In genomic region chr4:44670466-44671199, GRCh38 we compare ENCODE assay signal across 22 cellular contexts. TPM values are rescaled to one million over a fixed set of nuclear protein-coding genes. Genes with fewer than 3 reads are reported as not detected.
A peak's percentile ranks its signal among the peaks of the same experiment; 100 is the strongest.
DNase-seq lines count a peak whose midpoint lies in the region; ATAC-seq and TF ChIP-seq lines count a peak whose summit lies in the region.
"Had no signal": no experiment of that assay in that cellular context is flagged by ENCODE, and none has a peak within 500 bp of the region (broad histone marks: within the 10 kb centered on the region; RNA-seq: fewer than 3 reads in every experiment).

No MANE protein-coding gene starts in this region.

- TF ChIP-seq POLR2A in heart left ventricle (IDR thresholded peaks at IDR 0.05) = no peak
- TF ChIP-seq POLR2A in thyroid gland (IDR thresholded peaks at IDR 0.05) = no peak

- no peak overlapping the region for H3K4me3 ChIP-seq in heart left ventricle
- H3K4me3 ChIP-seq in right atrium auricular region = no peak overlapping the region
- H3K4me3 ChIP-seq in fibroblast of pulmonary artery (replicated peaks; ENCODE audit: low read depth, low read length) = no peak overlapping the region
- no peak overlapping the region for H3K4me3 ChIP-seq in H7 (ENCODE audit: insufficient read depth, low read depth, low read length)
- H3K4me3 ChIP-seq in thyroid gland (replicated peaks in 1 of 3) = no peak overlapping the region
- H3K4me3 ChIP-seq: A549, SJSA1 had no signal

- intact Hi-C loops in heart left ventricle (cut with DNase I) = loop anchor here in 2 of 10 donors (10.0 kb wide), 1 partner anchor 54 kb away; the partner anchor contains the start of gene GNPDA2 (in 2 of the 2)
- intact Hi-C loops in thyroid gland (cut with DNase I) = no loop called here

- TF ChIP-seq CTCF in heart left ventricle (IDR thresholded peaks at IDR 0.05) (no peak), right atrium auricular region (IDR thresholded peaks at IDR 0.05) (no peak), fibroblast of pulmonary artery (IDR thresholded peaks at IDR 0.05; ENCODE audit: low read length, missing control alignments) (no peak), thyroid gland (IDR thresholded peaks at IDR 0.05) (no peak)

- no peak overlapping the region for H3K27ac ChIP-seq in heart left ventricle
- H3K27ac ChIP-seq in right atrium auricular region = peak overlapping the region in 1 of 2 donors; percentile 56
- H3K27ac ChIP-seq in thyroid gland = no peak overlapping the region
- H3K27ac ChIP-seq: A549, SJSA1 had no signal

- DNase-seq in heart left ventricle (peak in 1 of 5 donors; percentile 36), right atrium auricular region (ENCODE audit: low spot score) (no peak), NCI-H69 (lab: John Stamatoyannopoulos, UW) (peak; percentile 80), fibroblast of pulmonary artery (ENCODE audit: low read depth) (peak; percentile 11), H7 (no peak), thyroid gland (no peak)
- no peak for DNase-seq in activated CD4-positive, alpha-beta T cell treated with anti-CD3 and anti-CD28 coated beads for 1 hour
- DNase-seq: CD4-positive, alpha-beta memory T cell; COR-L47; DMS79; EL; GF-D8; KG1; MM.1S; NCI-H2029; NCI-H526 treated with DMSO at 0.1 percent for 48 hours; NK-92 treated with Interleukin-12 subunit alpha and Interleukin-12 subunit beta, amount 100 ng/mL, for 24 hours; PC-3 had no signal

- ATAC-seq in heart left ventricle = peak in 3 of 4 donors; percentile 49 to 58 (median 56)
- ATAC-seq: A549, PC-3 had no signal

- H3K9me3 ChIP-seq in heart left ventricle (no peaks in the 10 kb centered on the region), right atrium auricular region (no peaks in the 10 kb centered on the region), thyroid gland (no peaks in the 10 kb centered on the region)
- H3K9me3 ChIP-seq: A549, SJSA1 had no signal

- H3K4me1 ChIP-seq in heart left ventricle = no peaks in the 10 kb centered on the region
- H3K4me1 ChIP-seq in right atrium auricular region = no peaks in the 10 kb centered on the region
- H3K4me1 ChIP-seq in thyroid gland = no peaks in the 10 kb centered on the region
- H3K4me1 ChIP-seq: A549, SJSA1 had no signal

- 26 to 36% (median 30%) methylated on average over 4 of the region's 4 CpGs for WGBS in heart left ventricle, 4 donors
- WGBS in thyroid gland, 2 donors = 69 to 77% methylated on average over 4 of the region's 4 CpGs

- H3K36me3 ChIP-seq in heart left ventricle (no peaks in the 10 kb centered on the region), right atrium auricular region (no peaks in the 10 kb centered on the region), H7 (replicated peaks; ENCODE audit: control insufficient read depth, insufficient read depth, low read length) (no peaks in the 10 kb centered on the region), thyroid gland (no peaks in the 10 kb centered on the region)
- H3K36me3 ChIP-seq: SJSA1 had no signal

- H3K27me3 ChIP-seq in heart left ventricle = no peaks in the 10 kb centered on the region
- no peaks in the 10 kb centered on the region for H3K27me3 ChIP-seq in right atrium auricular region
- no peaks in the 10 kb centered on the region for H3K27me3 ChIP-seq in H7 (ENCODE audit: control insufficient read depth, insufficient read depth, low read length)
- H3K27me3 ChIP-seq in thyroid gland = no peaks in the 10 kb centered on the region
- H3K27me3 ChIP-seq: SJSA1 had no signal

RNA-seq across cellular contexts. Expression of gene GUF1, which starts 7.6 kb away (rescaled TPM):
- total RNA-seq in heart left ventricle = 10 to 100 TPM; 14.6 to 25.9 (median 22.7) TPM
- 10 to 100 TPM; 13.9 to 14.5 TPM for polyA plus RNA-seq in heart left ventricle
- 10 to 100 TPM; 11.8 to 28.9 TPM for total RNA-seq in right atrium auricular region
- total RNA-seq in H7 (2014; rRNA removed; shearing (Covaris generic)) = 21.9 and 30.4 TPM in 2 replicates
- total RNA-seq in thyroid gland = 10 to 100 TPM; 20.8 to 33.7 (median 27.3) TPM

RNA-seq across cellular contexts. Expression of gene YIPF7, which starts 19.2 kb away (rescaled TPM):
- total RNA-seq in heart left ventricle (1 to 10 TPM in 6 of 9 donors, under 1 TPM in 2, not detected in 1; 0.79 to 1.6 (median 1.3) TPM), right atrium auricular region (1 to 10 TPM; 1.4 TPM), thyroid gland (not detected)
- polyA plus RNA-seq in heart left ventricle = under 1 TPM; 0.36 to 0.69 TPM
- not detected in 2 replicates for total RNA-seq in H7 (2014; rRNA removed; shearing (Covaris generic))
- total RNA-seq: CD4-positive, alpha-beta memory T cell; H4; NCI-H460; PC-3; SJSA1 had no signal
- polyA plus RNA-seq: A549; CD4-positive, alpha-beta memory T cell had no signal

RNA-seq across cellular contexts. Expression of gene GNPDA2, which starts 55.7 kb away (rescaled TPM):
- total RNA-seq in heart left ventricle (10 to 100 TPM in 7 of 9 donors, 1 to 10 TPM in 2; 8.7 to 20.0 (median 12.5) TPM), right atrium auricular region (10 to 100 TPM; 11.6 to 13.8 TPM), thyroid gland (10 to 100 TPM; 24.3 to 32.4 (median 28.7) TPM)
- polyA plus RNA-seq in heart left ventricle = 10 to 100 TPM in 1 of 2 donors, 1 to 10 TPM in 1; 8.6 to 15.1 TPM
- total RNA-seq in H7 (2014; rRNA removed; shearing (Covaris generic)) = 6.4 and 7.7 TPM in 2 replicates

Comparison
In these comparisons a context has a peak if more than half of its experiments do, and no peak if none do; other contexts are left out.
1. DNase-seq: peak in NCI-H69 (single experiment) and fibroblast of pulmonary artery (single experiment); none in right atrium auricular region (single experiment), activated CD4-positive, alpha-beta T cell treated with anti-CD3 and anti-CD28 coated beads for 1 hour (single experiment), H7 (single experiment) and thyroid gland (0 of 2).